ENCODE assay signal across 8 cellular contexts in genomic region chr12:104527653-104528052, GRCh38.
DNase-seq lines count a peak whose midpoint lies in the region; ATAC-seq and TF ChIP-seq lines count a peak whose summit lies in the region.
"Not testable (repeated sequence)": the region's sequence is repeated elsewhere in the genome, so short reads cannot be mapped to it uniquely, and the experiment has no call there.

No MANE protein-coding gene starts in this region.

- not testable (repeated sequence) for H3K27me3 ChIP-seq in CD4-positive, CD25-positive, alpha-beta regulatory T cell (ENCODE audit: control insufficient read depth, insufficient read depth, low read length)

- POLR2A ChIA-PET in activated CD8-positive, alpha-beta T cell treated with anti-CD3 and anti-CD28 coated beads, Interleukin-2, amount 10 ng/mL, durations not matched to agents 7 days and 5 days (lab: Charles Lee) = interaction anchor here (0.6 kb wide), 1 partner anchor 47 kb away, joined by 3 read pairs; no protein-coding TSS in a partner anchor

- H3K4me1 Mint-ChIP-seq in CD4-positive, CD25-positive, alpha-beta regulatory T cell = peaks cover 46 to 97% (median 74%) of the 10 kb centered on the region in 4 donors
- H3K4me1 Mint-ChIP-seq in T-helper 17 cell (peaks cover 59% of the 10 kb centered on the region), immature natural killer cell (peaks cover 95 to 100% of the 10 kb centered on the region in 2 donors), natural killer cell (peaks cover 98 to 99% of the 10 kb centered on the region in 2 donors), type B pancreatic cell (ENCODE audit: unreplicated experiment) (peaks cover 49% of the 10 kb centered on the region)
- H3K4me1 Mint-ChIP-seq in activated CD8-positive, alpha-beta T cell treated with anti-CD3 and anti-CD28 coated beads, Interleukin-2, amount 10 ng/mL, durations not matched to agents 7 days and 5 days (ENCODE audit: low read depth) = peaks cover 74% of the 10 kb centered on the region
- peaks cover 65 to 79% of the 10 kb centered on the region in 2 donors for H3K4me1 Mint-ChIP-seq in effector memory CD8-positive, alpha-beta T cell (ENCODE audit: low read depth in 2 of 2)
- H3K4me1 Mint-ChIP-seq in stimulated activated effector memory CD8-positive, alpha-beta T cell treated with anti-CD3 and anti-CD28 coated beads, Interleukin-12 subunit alpha, Interleukin-12 subunit beta, amount 100 ng/mL, for 72 hours = peaks cover 87% of the 10 kb centered on the region

- H3K27ac Mint-ChIP-seq in CD4-positive, CD25-positive, alpha-beta regulatory T cell = peak overlapping the region in 2 of 3 donors; percentile 60 to 94
- H3K27ac Mint-ChIP-seq in T-helper 17 cell (peak overlapping the region; percentile 0), immature natural killer cell (peak overlapping the region; percentile 17 to 79 (median 49)), natural killer cell (peak overlapping the region; percentile 74 to 84), type B pancreatic cell (peak overlapping the region; percentile 65)
- peak overlapping the region; percentile 12 for H3K27ac Mint-ChIP-seq in activated CD8-positive, alpha-beta T cell treated with anti-CD3 and anti-CD28 coated beads, Interleukin-2, amount 10 ng/mL, durations not matched to agents 7 days and 5 days
- H3K27ac Mint-ChIP-seq in effector memory CD8-positive, alpha-beta T cell = peak overlapping the region; percentile 32
- peak overlapping the region; percentile 63 for H3K27ac Mint-ChIP-seq in stimulated activated effector memory CD8-positive, alpha-beta T cell treated with anti-CD3 and anti-CD28 coated beads, Interleukin-12 subunit alpha, Interleukin-12 subunit beta, amount 100 ng/mL, for 72 hours

- H3K9me3 ChIP-seq in CD4-positive, CD25-positive, alpha-beta regulatory T cell (ENCODE audit: control insufficient read depth in 2 of 2, low read length in 2 of 2); T-helper 17 cell (ENCODE audit: control insufficient read depth, low read length, poor library complexity, severe bottlenecking): not testable (repeated sequence)

- CTCF ChIA-PET in activated CD8-positive, alpha-beta T cell treated with anti-CD3 and anti-CD28 coated beads, Interleukin-2, amount 10 ng/mL, durations not matched to agents 7 days and 5 days (lab: Charles Lee) = interaction anchor here (1.3 to 3.5 kb wide), 2 partner anchors 10 to 145 kb away, joined by 3 to 11 read pairs; no protein-coding TSS in a partner anchor

- H3K36me3 ChIP-seq in CD4-positive, CD25-positive, alpha-beta regulatory T cell (ENCODE audit: control insufficient read depth, insufficient read depth, low read length) = not testable (repeated sequence)

- ATAC-seq in CD4-positive, CD25-positive, alpha-beta regulatory T cell (ENCODE audit: low read depth in 2 of 2); T-helper 17 cell; activated CD8-positive, alpha-beta T cell treated with anti-CD3 and anti-CD28 coated beads, Interleukin-2, amount 10 ng/mL, durations not matched to agents 7 days and 5 days; effector memory CD8-positive, alpha-beta T cell (replicated peaks); natural killer cell; stimulated activated effector memory CD8-positive, alpha-beta T cell treated with anti-CD3 and anti-CD28 coated beads, Interleukin-12 subunit alpha, Interleukin-12 subunit beta, amount 100 ng/mL, for 72 hours: not testable (repeated sequence)

- peaks cover 51% of the 10 kb centered on the region for H3K4me1 ChIP-seq in CD4-positive, CD25-positive, alpha-beta regulatory T cell (ENCODE audit: control insufficient read depth, insufficient read depth, low read length, poor library complexity, severe bottlenecking)

- H3K4me3 ChIP-seq in CD4-positive, CD25-positive, alpha-beta regulatory T cell (ENCODE audit: low read depth, low read length) = not testable (repeated sequence)

- not testable (repeated sequence) for DNase-seq in CD4-positive, CD25-positive, alpha-beta regulatory T cell; T-helper 17 cell; activated CD8-positive, alpha-beta T cell treated with anti-CD3 and anti-CD28 coated beads, Interleukin-2, amount 10 ng/mL, durations not matched to agents 7 days and 5 days; effector memory CD8-positive, alpha-beta T cell; immature natural killer cell; natural killer cell; stimulated activated effector memory CD8-positive, alpha-beta T cell treated with anti-CD3 and anti-CD28 coated beads, Interleukin-12 subunit alpha, Interleukin-12 subunit beta, amount 100 ng/mL, for 72 hours (ENCODE audit: low spot score in 2 of 2); type B pancreatic cell (ENCODE audit: extremely low spot score, unreplicated experiment)

- H3K9me3 Mint-ChIP-seq in CD4-positive, CD25-positive, alpha-beta regulatory T cell; activated CD8-positive, alpha-beta T cell treated with anti-CD3 and anti-CD28 coated beads, Interleukin-2, amount 10 ng/mL, durations not matched to agents 7 days and 5 days (ENCODE audit: insufficient read depth); effector memory CD8-positive, alpha-beta T cell; immature natural killer cell; natural killer cell; stimulated activated effector memory CD8-positive, alpha-beta T cell treated with anti-CD3 and anti-CD28 coated beads, Interleukin-12 subunit alpha, Interleukin-12 subunit beta, amount 100 ng/mL, for 72 hours: not testable (repeated sequence)
- H3K9me3 Mint-ChIP-seq in type B pancreatic cell = peaks cover 16% of the 10 kb centered on the region

- not testable (repeated sequence) for H3K27me3 Mint-ChIP-seq in CD4-positive, CD25-positive, alpha-beta regulatory T cell; T-helper 17 cell; activated CD8-positive, alpha-beta T cell treated with anti-CD3 and anti-CD28 coated beads, Interleukin-2, amount 10 ng/mL, durations not matched to agents 7 days and 5 days (ENCODE audit: low read depth); effector memory CD8-positive, alpha-beta T cell; immature natural killer cell (ENCODE audit: low read depth in 3 of 3); natural killer cell (ENCODE audit: low read depth in 2 of 2); type B pancreatic cell

- TF ChIP-seq CTCF in natural killer cell (IDR thresholded peaks at IDR 0.05); type B pancreatic cell (conservative IDR thresholded peaks at IDR 0.05): not testable (repeated sequence)

- H3K36me3 Mint-ChIP-seq in CD4-positive, CD25-positive, alpha-beta regulatory T cell = peaks cover 31% of the 10 kb centered on the region
- not testable (repeated sequence) for H3K36me3 Mint-ChIP-seq in T-helper 17 cell (ENCODE audit: low read depth); effector memory CD8-positive, alpha-beta T cell (ENCODE audit: insufficient read depth); immature natural killer cell; natural killer cell; stimulated activated effector memory CD8-positive, alpha-beta T cell treated with anti-CD3 and anti-CD28 coated beads, Interleukin-12 subunit alpha, Interleukin-12 subunit beta, amount 100 ng/mL, for 72 hours
- peaks cover 77% of the 10 kb centered on the region for H3K36me3 Mint-ChIP-seq in activated CD8-positive, alpha-beta T cell treated with anti-CD3 and anti-CD28 coated beads, Interleukin-2, amount 10 ng/mL, durations not matched to agents 7 days and 5 days (ENCODE audit: low read depth)
- H3K36me3 Mint-ChIP-seq in type B pancreatic cell = peaks cover 14% of the 10 kb centered on the region

- not testable (repeated sequence) for H3K27ac ChIP-seq in CD4-positive, CD25-positive, alpha-beta regulatory T cell (ENCODE audit: insufficient read depth, low read length, poor library complexity, severe bottlenecking)

- peak overlapping the region in 3 of 4 donors; percentile 9 to 49 (median 24) for H3K4me3 Mint-ChIP-seq in CD4-positive, CD25-positive, alpha-beta regulatory T cell
- not testable (repeated sequence) for H3K4me3 Mint-ChIP-seq in T-helper 17 cell; activated CD8-positive, alpha-beta T cell treated with anti-CD3 and anti-CD28 coated beads, Interleukin-2, amount 10 ng/mL, durations not matched to agents 7 days and 5 days; effector memory CD8-positive, alpha-beta T cell; natural killer cell; stimulated activated effector memory CD8-positive, alpha-beta T cell treated with anti-CD3 and anti-CD28 coated beads, Interleukin-12 subunit alpha, Interleukin-12 subunit beta, amount 100 ng/mL, for 72 hours; type B pancreatic cell
- peak overlapping the region in 2 of 5 donors; percentile 5 to 8 for H3K4me3 Mint-ChIP-seq in immature natural killer cell

- intact Hi-C loops in natural killer cell (cut with micrococcal nuclease) = not testable (repeated sequence)

Comparison
In these comparisons a context has a peak if more than half of its experiments do, and no peak if none do; other contexts are left out.
1. H3K27ac Mint-ChIP-seq: peak in every context shown above with its lines; median percentile 79 in natural killer cell; 77 in CD4-positive, CD25-positive, alpha-beta regulatory T cell; 65 in type B pancreatic cell; 63 in stimulated activated effector memory CD8-positive, alpha-beta T cell treated with anti-CD3 and anti-CD28 coated beads, Interleukin-12 subunit alpha, Interleukin-12 subunit beta, amount 100 ng/mL, for 72 hours; 49 in immature natural killer cell; 32 in effector memory CD8-positive, alpha-beta T cell; 12 in activated CD8-positive, alpha-beta T cell treated with anti-CD3 and anti-CD28 coated beads, Interleukin-2, amount 10 ng/mL, durations not matched to agents 7 days and 5 days; 0 in T-helper 17 cell.